In genomic region chr10:7659560-7659959, GRCh38 we compare ENCODE assay signal across 35 cellular contexts. TPM values are rescaled to one million over a fixed set of nuclear protein-coding genes. Genes with fewer than 3 reads are reported as not detected.
DNase-seq lines count a peak whose midpoint lies in the region; ATAC-seq and TF ChIP-seq lines count a peak whose summit lies in the region.
"Had no signal": no experiment of that assay in that cellular context is flagged by ENCODE, and none has a peak within 500 bp of the region (broad histone marks: within the 10 kb centered on the region; RNA-seq: fewer than 3 reads in every experiment).

No MANE protein-coding gene starts in this region.

- H3K4me1 ChIP-seq in Caco-2 = peaks cover 33% of the 10 kb centered on the region
- peaks cover 47% of the 10 kb centered on the region for H3K4me1 ChIP-seq in adipocyte (ENCODE audit: control insufficient read depth, insufficient read depth, low read length)
- peaks cover 0 to 77% (median 17%) of the 10 kb centered on the region in 4 donors for H3K4me1 ChIP-seq in tibial artery
- H3K4me1 ChIP-seq: left ventricle myocardium inferior, Peyer's patch, psoas muscle, suprapubic skin, vagina had no signal

- peak overlapping the region; percentile 58 to 69 for H3K27ac ChIP-seq in tibial artery
- H3K27ac ChIP-seq: C4-2B, left ventricle myocardium inferior, neutrophil, psoas muscle, suprapubic skin, vagina, VCaP had no signal

- no TSS peak for BruUV-seq in Caco-2 (replicated peaks; lab: Mats Ljungman, UMichigan)

- peak overlapping the region; percentile 26 for H3K9ac ChIP-seq in adipocyte (ENCODE audit: low read length)

- ATAC-seq in natural killer cell = no peak
- ATAC-seq: activated CD4-positive, alpha-beta T cell treated with anti-CD3 and anti-CD28 coated beads for 36 hours; activated CD8-positive, alpha-beta T cell treated with anti-CD3 and anti-CD28 coated beads, Interleukin-2, amount 10 ng/mL, durations not matched to agents 7 days and 5 days; GM23338; psoas muscle; stimulated activated naive B cell treated with anti-CD40 and anti-IgM and Interleukin-4, amounts not matched to agents 10 μg/mL and 1 μg/mL and 100 μg/mL, for 72 hours had no signal

- H3K27me3 Mint-ChIP-seq in Caco-2 (ENCODE audit: insufficient read depth, unreplicated experiment) (no peaks in the 10 kb centered on the region), mesothelial cell of epicardium (ENCODE audit: low read depth) (peaks cover 13% of the 10 kb centered on the region), natural killer cell (ENCODE audit: low read depth in 2 of 2) (peaks cover 28 to 56% of the 10 kb centered on the region in 2 donors)

- no peaks in the 10 kb centered on the region for H3K9me3 ChIP-seq in Caco-2
- no peaks in the 10 kb centered on the region for H3K9me3 ChIP-seq in adipocyte (ENCODE audit: control insufficient read depth, low read length)
- no peaks in the 10 kb centered on the region for H3K9me3 ChIP-seq in tibial artery
- H3K9me3 ChIP-seq: left ventricle myocardium inferior, neutrophil, Peyer's patch, psoas muscle, suprapubic skin, vagina had no signal

- POLR2A ChIA-PET in Caco-2 (lab: Charles Lee) = interaction anchor here (1.0 kb wide), 1 partner anchor 26 kb away, joined by 3 read pairs; no protein-coding TSS in a partner anchor

- CTCF ChIA-PET in Caco-2 (lab: Charles Lee) = interaction anchor here (1.0 to 1.2 kb wide), 2 partner anchors 27 to 134 kb away, joined by 3 to 8 read pairs; no protein-coding TSS in a partner anchor

- H3K4me1 Mint-ChIP-seq in Caco-2 (ENCODE audit: low read depth, unreplicated experiment) = peaks cover 16% of the 10 kb centered on the region
- H3K4me1 Mint-ChIP-seq in mesothelial cell of epicardium = peaks cover 8% of the 10 kb centered on the region
- H3K4me1 Mint-ChIP-seq in natural killer cell = no peaks in the 10 kb centered on the region
- H3K4me1 Mint-ChIP-seq: activated CD4-positive, alpha-beta T cell treated with anti-CD3 and anti-CD28 coated beads for 36 hours; GM23338; naive B cell; stimulated activated naive B cell treated with anti-CD40 and anti-IgM and Interleukin-4, amounts not matched to agents 10 μg/mL and 1 μg/mL and 100 μg/mL, for 72 hours had no signal

- H3K9me3 Mint-ChIP-seq in Caco-2 (ENCODE audit: unreplicated experiment) (peaks cover 6% of the 10 kb centered on the region), mesothelial cell of epicardium (no peaks in the 10 kb centered on the region), natural killer cell (no peaks in the 10 kb centered on the region)
- H3K9me3 Mint-ChIP-seq: GM23338; stimulated activated naive B cell treated with anti-CD40 and anti-IgM and Interleukin-4, amounts not matched to agents 10 μg/mL and 1 μg/mL and 100 μg/mL, for 72 hours had no signal

- intact Hi-C loops in Caco-2 (cut with micrococcal nuclease; ENCODE audit: unreplicated experiment) (loop anchor here (2.0 kb wide), 1 partner anchor 27 kb away; no protein-coding TSS in a partner anchor), tibial artery (cut with DNase I; ENCODE audit: low total_unique reads) (no loop called here), natural killer cell (cut with micrococcal nuclease) (no loop called here)

- H3K4me3 ChIP-seq in Caco-2 (ENCODE audit: low read depth, low read length) (no peak overlapping the region), adipocyte (ENCODE audit: low read length) (peak overlapping the region; percentile 13), tibial artery (no peak overlapping the region)
- H3K4me3 ChIP-seq: GM23338, left ventricle myocardium inferior, Peyer's patch, psoas muscle, suprapubic skin, vagina had no signal

- H3K36me3 Mint-ChIP-seq in Caco-2 (ENCODE audit: insufficient read depth, unreplicated experiment) (peaks cover 7% of the 10 kb centered on the region), mesothelial cell of epicardium (no peaks in the 10 kb centered on the region), natural killer cell (no peaks in the 10 kb centered on the region)
- H3K36me3 Mint-ChIP-seq: naive B cell; stimulated activated naive B cell treated with anti-CD40 and anti-IgM and Interleukin-4, amounts not matched to agents 10 μg/mL and 1 μg/mL and 100 μg/mL, for 72 hours had no signal

- TF ChIP-seq CTCF in Caco-2 (IDR thresholded peaks at IDR 0.05; ENCODE audit: insufficient read depth in 1 of 2, low read depth in 1 of 2, low read length in 1 of 2, severe bottlenecking in 1 of 2, unreplicated experiment in 1 of 2) (no peak), mesothelial cell of epicardium (IDR thresholded peaks at IDR 0.05; ENCODE audit: unreplicated experiment) (no peak), tibial artery (IDR thresholded peaks at IDR 0.05) (no peak), natural killer cell (IDR thresholded peaks at IDR 0.05) (no peak)

- H3K4me3 Mint-ChIP-seq in Caco-2 (ENCODE audit: unreplicated experiment) (no peak overlapping the region), mesothelial cell of epicardium (no peak overlapping the region), natural killer cell (no peak overlapping the region)
- H3K4me3 Mint-ChIP-seq: activated CD4-positive, alpha-beta T cell treated with anti-CD3 and anti-CD28 coated beads for 36 hours; activated CD8-positive, alpha-beta T cell treated with anti-CD3 and anti-CD28 coated beads, Interleukin-2, amount 10 ng/mL, durations not matched to agents 7 days and 5 days; GM23338; naive B cell; stimulated activated naive B cell treated with anti-CD40 and anti-IgM and Interleukin-4, amounts not matched to agents 10 μg/mL and 1 μg/mL and 100 μg/mL, for 72 hours had no signal

- no peaks in the 10 kb centered on the region for H3K27me3 ChIP-seq in Caco-2 (replicated peaks; ENCODE audit: control insufficient read depth, insufficient read depth, low read length)
- no peaks in the 10 kb centered on the region for H3K27me3 ChIP-seq in adipocyte (replicated peaks; ENCODE audit: control insufficient read depth, insufficient read depth, low read length)
- no peaks in the 10 kb centered on the region for H3K27me3 ChIP-seq in tibial artery
- H3K27me3 ChIP-seq: Peyer's patch, vagina had no signal

- H3K27ac Mint-ChIP-seq in Caco-2 (ENCODE audit: unreplicated experiment) (peak overlapping the region; percentile 34), mesothelial cell of epicardium (peak overlapping the region; percentile 58), natural killer cell (no peak overlapping the region)
- H3K27ac Mint-ChIP-seq: activated CD4-positive, alpha-beta T cell treated with anti-CD3 and anti-CD28 coated beads for 36 hours; activated CD8-positive, alpha-beta T cell treated with anti-CD3 and anti-CD28 coated beads, Interleukin-2, amount 10 ng/mL, durations not matched to agents 7 days and 5 days; GM23338; naive B cell; stimulated activated naive B cell treated with anti-CD40 and anti-IgM and Interleukin-4, amounts not matched to agents 10 μg/mL and 1 μg/mL and 100 μg/mL, for 72 hours had no signal

- H3K36me3 ChIP-seq in Caco-2 (ENCODE audit: control insufficient read depth, insufficient read depth, low read length) (no peaks in the 10 kb centered on the region), adipocyte (ENCODE audit: control insufficient read depth, insufficient read depth, low read length, severe bottlenecking) (peaks cover 10% of the 10 kb centered on the region), tibial artery (no peaks in the 10 kb centered on the region)
- H3K36me3 ChIP-seq: left ventricle myocardium inferior, neutrophil, Peyer's patch, suprapubic skin, vagina had no signal

- peak in 1 of 2 experiments; percentile 42 for DNase-seq in Caco-2
- DNase-seq in adipocyte (ENCODE audit: low read depth) = peak; percentile 17
- DNase-seq in mesothelial cell of epicardium (ENCODE audit: low spot score in 2 of 2, unreplicated experiment in 2 of 2) = no peak
- no peak for DNase-seq in tibial artery
- no peak for DNase-seq in cortex of kidney (lab: John Stamatoyannopoulos, UW)
- no peak for DNase-seq in MV-4-11 (lab: John Stamatoyannopoulos, UW)
- DNase-seq in DMS153 (lab: John Stamatoyannopoulos, UW) = no peak
- no peak for DNase-seq in natural killer cell
- DNase-seq: activated CD4-positive, alpha-beta T cell treated with anti-CD3 and anti-CD28 coated beads for 36 hours; activated CD8-positive, alpha-beta T cell treated with anti-CD3 and anti-CD28 coated beads, Interleukin-2, amount 10 ng/mL, durations not matched to agents 7 days and 5 days; activated naive CD4-positive, alpha-beta T cell treated with anti-CD3 and anti-CD28 coated beads, Interleukin-2, amount 50 U/mL, for 16 hours; amygdala; COR-L47; DMS79; effector CD4-positive, alpha-beta T cell; glutamatergic neuron; left ventricle myocardium inferior; mesendoderm; naive B cell; NCI-H1048; NCI-H2107; NCI-H345; NCI-H69; Peyer's patch; psoas muscle; SHP77; stimulated activated naive B cell treated with anti-CD40 and anti-IgM and Interleukin-4, amounts not matched to agents 10 μg/mL and 1 μg/mL and 100 μg/mL, for 72 hours; T-helper 9 cell had no signal

RNA-seq across cellular contexts. Expression of gene ITIH5, which starts 7.2 kb away (rescaled TPM):
- 0.18 and 0.51 TPM in 2 replicates for total RNA-seq in Caco-2 (2022)
- 17.2 to 21.0 TPM (median 20.9 TPM) in 3 replicates for total RNA-seq in mesothelial cell of epicardium
- total RNA-seq in natural killer cell = not detected
- total RNA-seq: activated CD4-positive, alpha-beta T cell treated with anti-CD3 and anti-CD28 coated beads for 36 hours; activated CD8-positive, alpha-beta T cell treated with anti-CD3 and anti-CD28 coated beads, Interleukin-2, amount 10 ng/mL, durations not matched to agents 7 days and 5 days; LHCN-M2 had no signal

RNA-seq across cellular contexts. Expression of gene ITIH2, which starts 43.6 kb away (rescaled TPM):
- 13.3 and 20.3 TPM in 2 replicates for total RNA-seq in Caco-2 (2022)
- total RNA-seq in mesothelial cell of epicardium = not detected in 3 replicates
- not detected for total RNA-seq in natural killer cell
- total RNA-seq: activated CD4-positive, alpha-beta T cell treated with anti-CD3 and anti-CD28 coated beads for 36 hours; activated CD8-positive, alpha-beta T cell treated with anti-CD3 and anti-CD28 coated beads, Interleukin-2, amount 10 ng/mL, durations not matched to agents 7 days and 5 days; GM23338; left ventricle myocardium inferior; LHCN-M2; Peyer's patch; vagina had no signal

Comparison
In these comparisons a context has a peak if more than half of its experiments do, and no peak if none do; other contexts are left out.
1. H3K27ac Mint-ChIP-seq: peak in Caco-2 (single experiment) and mesothelial cell of epicardium (single experiment); none in natural killer cell (0 of 2).
2. RNA of gene ITIH5, which starts 7.2 kb away (total RNA-seq): 17.2 to 21.0 TPM in mesothelial cell of epicardium; 0.18 to 0.51 TPM in Caco-2 and not detected in natural killer cell; every median in the first group is over 10 times any median in the second.
3. RNA of gene ITIH2, which starts 43.6 kb away (total RNA-seq): 13.3 to 20.3 TPM in Caco-2; not detected in mesothelial cell of epicardium and not detected in natural killer cell; every median in the first group is over 10 times any median in the second.